ENCODE assay signal across 2 cellular contexts in the genomic region with DNA sequence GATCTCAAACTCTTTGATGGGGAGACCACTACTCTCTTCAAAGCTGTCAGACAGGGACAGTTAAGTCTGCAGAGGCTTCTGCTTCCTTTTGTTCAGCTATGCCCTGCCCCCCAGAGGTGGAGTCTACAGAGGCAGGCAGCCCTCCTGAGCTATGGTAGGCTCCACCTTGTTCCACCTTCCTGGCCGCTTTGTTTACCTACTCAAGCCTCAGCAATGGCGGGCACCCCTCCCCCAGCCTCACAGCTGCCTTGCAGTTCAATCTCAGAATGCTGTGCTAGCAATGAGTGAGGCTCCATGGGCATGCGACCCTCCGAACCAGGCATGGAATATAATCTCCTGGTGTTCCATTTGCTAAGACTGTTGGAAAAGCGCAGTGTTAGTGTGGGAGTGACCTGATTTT.
A peak's percentile ranks its signal among the peaks of the same experiment; 100 is the strongest.
TF ChIP-seq lines count a peak whose summit lies in the region.

No MANE protein-coding gene starts in this region.

TF ChIP-seq in HepG2, 621 proteins besides CTCF, POLR2A, EP300 and RAD21:
- TF ChIP-seq ZBTB33 (CRISPR knock-in tag; IDR thresholded peaks at IDR 0.05), result peak; percentile 82
- TF ChIP-seq SATB2 (CRISPR knock-in tag; IDR thresholded peaks at IDR 0.05), result no peak
- no peak for TF ChIP-seq CHD2 (IDR thresholded peaks at IDR 0.05; ENCODE audit: low read depth, low read length)
- TF ChIP-seq ZNF335 (CRISPR knock-in tag; IDR thresholded peaks at IDR 0.05), result no peak
- TF ChIP-seq SMAD1 (CRISPR knock-in tag; IDR thresholded peaks at IDR 0.05; ENCODE audit: borderline replicate concordance, low read depth), result no peak
- no peak for TF ChIP-seq KLF6 (CRISPR knock-in tag; IDR thresholded peaks at IDR 0.05)
- TF ChIP-seq ZBTB3 (CRISPR knock-in tag; IDR thresholded peaks at IDR 0.05; ENCODE audit: borderline replicate concordance, low read depth), result no peak
- TF ChIP-seq ZSCAN25 (CRISPR knock-in tag; IDR thresholded peaks at IDR 0.05), result no peak
- TF ChIP-seq ZMYM4 (CRISPR knock-in tag; IDR thresholded peaks at IDR 0.05), result peak; percentile 63; the same call in 1 of the 2 replicates
- peak; percentile 20; the same call in 1 of the 2 replicates for TF ChIP-seq ZNF281 (CRISPR knock-in tag; IDR thresholded peaks at IDR 0.05; ENCODE audit: borderline replicate concordance)

TF ChIP-seq in H1, 55 proteins besides CTCF, POLR2A, EP300 and RAD21:
- no peak for TF ChIP-seq RBBP5 (IDR thresholded peaks at IDR 0.05; ENCODE audit: borderline replicate concordance, low read depth, low read length)
- no peak for TF ChIP-seq RXRA (IDR thresholded peaks at IDR 0.05; ENCODE audit: insufficient read depth, low read depth, low read length)
- TF ChIP-seq NRF1 (IDR thresholded peaks at IDR 0.05; ENCODE audit: low read depth, low read length), result no peak
- no peak for TF ChIP-seq ASH2L (IDR thresholded peaks at IDR 0.05; ENCODE audit: low read length)
- no peak for TF ChIP-seq CEBPB (IDR thresholded peaks at IDR 0.05; ENCODE audit: low read depth, low read length)
- TF ChIP-seq GABPA (IDR thresholded peaks at IDR 0.05; ENCODE audit: borderline replicate concordance, insufficient read depth, low read length), result no peak
- no peak for TF ChIP-seq CHD7 (IDR thresholded peaks at IDR 0.05; ENCODE audit: insufficient replicate concordance, low read length)
- no peak for TF ChIP-seq SIX5 (IDR thresholded peaks at IDR 0.05; ENCODE audit: low read depth, low read length)
- no peak for TF ChIP-seq E2F6 (IDR thresholded peaks at IDR 0.05)
- TF ChIP-seq CBX8 (IDR thresholded peaks at IDR 0.05; ENCODE audit: borderline replicate concordance, low read depth, low read length), result no peak
- TF ChIP-seq RNF2 (IDR thresholded peaks at IDR 0.05; ENCODE audit: borderline replicate concordance, low read depth, low read length, missing control alignments, poor library complexity, severe bottlenecking), result no peak
- no peak for TF ChIP-seq MAFK (IDR thresholded peaks at IDR 0.05; ENCODE audit: low read depth, low read length)
